ENCODE assay signal across 8 cellular contexts in genomic region chr11:45045692-45046471, GRCh38.
A peak's percentile ranks its signal among the peaks of the same experiment; 100 is the strongest.
DNase-seq lines count a peak whose midpoint lies in the region; ATAC-seq and TF ChIP-seq lines count a peak whose summit lies in the region.

No MANE protein-coding gene starts in this region.

- TF ChIP-seq CTCF in gastroesophageal sphincter (IDR thresholded peaks at IDR 0.05) (no peak), gastrocnemius medialis (IDR thresholded peaks at IDR 0.05 in 4 of 5, conservative IDR thresholded peaks at IDR 0.05 in 1 of 5) (no peak), BE2C (IDR thresholded peaks at IDR 0.05; ENCODE audit: low read depth, low read length) (no peak)

- no peaks in the 10 kb centered on the region for H3K9me2 ChIP-seq in GM23248 (ENCODE audit: insufficient read depth)

- H3K9ac ChIP-seq in GM23248 = peak overlapping the region; percentile 66

- ATAC-seq in gastroesophageal sphincter (peak; percentile 70), gastrocnemius medialis (peak; percentile 47 to 80), GM18505 (IDR thresholded peaks at IDR 0.05; ENCODE audit: unreplicated experiment) (no peak), GM21717 (IDR thresholded peaks at IDR 0.05; ENCODE audit: unreplicated experiment) (no peak)

- peak overlapping the region; percentile 55 for H3K4me2 ChIP-seq in GM23248 (ENCODE audit: unreplicated experiment)

- TF ChIP-seq POLR2A in gastroesophageal sphincter (IDR thresholded peaks at IDR 0.05) (no peak), gastrocnemius medialis (IDR thresholded peaks at IDR 0.05) (no peak), GM18505 (IDR thresholded peaks at IDR 0.05; ENCODE audit: borderline replicate concordance, extremely low read depth, insufficient read depth, insufficient read length) (no peak)

- no peaks in the 10 kb centered on the region for H3K9me3 ChIP-seq in GM23248 (ENCODE audit: low read depth)
- no peaks in the 10 kb centered on the region for H3K9me3 ChIP-seq in gastroesophageal sphincter
- no peaks in the 10 kb centered on the region for H3K9me3 ChIP-seq in gastrocnemius medialis
- no peaks in the 10 kb centered on the region for H3K9me3 ChIP-seq in BE2C

- H3K79me2 ChIP-seq in GM23248 (ENCODE audit: insufficient read depth) = no peaks in the 10 kb centered on the region

- H3K27ac ChIP-seq in GM23248 = peak overlapping the region; percentile 48
- peak overlapping the region in 3 of 4 donors; percentile 24 to 62 (median 60) for H3K27ac ChIP-seq in gastroesophageal sphincter
- peak overlapping the region; percentile 52 to 75 (median 62) for H3K27ac ChIP-seq in gastrocnemius medialis

- H3K27me3 ChIP-seq in GM23248 (replicated peaks; ENCODE audit: insufficient read depth) (no peaks in the 10 kb centered on the region), gastroesophageal sphincter (no peaks in the 10 kb centered on the region), gastrocnemius medialis (no peaks in the 10 kb centered on the region), BE2C (no peaks in the 10 kb centered on the region)

- WGBS in GM23248 (ENCODE audit: low coverage in 1 of 2, low lambda C conversion rate in 2 of 2, missing lambda C conversion rate in 2 of 2), 2 experiments = 43 to 44% methylated on average over 19 of the region's 19 CpGs
- WGBS in gastroesophageal sphincter (ENCODE audit: low coverage in 1 of 2), 2 donors = 52 to 56% methylated on average over 8 to 17 of the region's 19 CpGs

- no peaks in the 10 kb centered on the region for H4K20me1 ChIP-seq in GM23248 (ENCODE audit: insufficient read depth)

- H3F3A ChIP-seq in GM23248 (ENCODE audit: insufficient read depth) = peaks cover 5% of the 10 kb centered on the region; the same call in 1 of the 2 replicates

- H3K4me1 ChIP-seq in GM23248 (ENCODE audit: insufficient read depth) = peaks cover 23% of the 10 kb centered on the region
- peaks cover 0 to 48% (median 19%) of the 10 kb centered on the region in 3 donors for H3K4me1 ChIP-seq in gastroesophageal sphincter
- H3K4me1 ChIP-seq in gastrocnemius medialis = peaks cover 25 to 26% of the 10 kb centered on the region in 2 donors
- peaks cover 11% of the 10 kb centered on the region for H3K4me1 ChIP-seq in BE2C

- TF ChIP-seq EP300 in gastroesophageal sphincter (IDR thresholded peaks at IDR 0.05) = no peak

- peak overlapping the region; percentile 28; the same call in 1 of the 2 replicates for H2AFZ ChIP-seq in GM23248

- in situ Hi-C loops in GM23248 (cut with MboI) = no loop called here
- in situ Hi-C loops in SK-MEL-5 (cut with HindIII; ENCODE audit: low pct_unique_long_range_greater_than_20kb, low sequenced_read_pairs) = no loop called here
- in situ Hi-C loops in gastrocnemius medialis (cut with MboI; ENCODE audit: low sequenced_read_pairs in 4 of 4) = no loop called here

- intact Hi-C loops in gastrocnemius medialis (cut with DNase I; ENCODE audit: low total_unique reads) = no loop called here

- no peaks in the 10 kb centered on the region for H3K36me3 ChIP-seq in GM23248 (ENCODE audit: low read depth)
- no peaks in the 10 kb centered on the region for H3K36me3 ChIP-seq in gastroesophageal sphincter
- no peaks in the 10 kb centered on the region for H3K36me3 ChIP-seq in gastrocnemius medialis
- no peaks in the 10 kb centered on the region for H3K36me3 ChIP-seq in BE2C

- H3K4me3 ChIP-seq in GM23248 = no peak overlapping the region
- no peak overlapping the region for H3K4me3 ChIP-seq in gastroesophageal sphincter
- H3K4me3 ChIP-seq in gastrocnemius medialis = no peak overlapping the region
- H3K4me3 ChIP-seq in BE2C (ENCODE audit: low read depth, low read length) = no peak overlapping the region

- peak; percentile 87 for DNase-seq in GM23248
- DNase-seq in SK-MEL-5 (ENCODE audit: low read depth, low spot score) = peak; percentile 10
- DNase-seq in gastrocnemius medialis = peak; percentile 38 to 66
- DNase-seq in BE2C = no peak
- DNase-seq in GM19238 (ENCODE audit: insufficient read length, low spot score) = no peak

Comparison
In these comparisons a context has a peak if more than half of its experiments do, and no peak if none do; other contexts are left out.
1. DNase-seq: peak in GM23248 (single experiment), SK-MEL-5 (single experiment) and gastrocnemius medialis (2 of 2); none in BE2C (single experiment) and GM19238 (single experiment).
2. ATAC-seq: peak in gastroesophageal sphincter (single experiment) and gastrocnemius medialis (2 of 2); none in GM18505 (single experiment) and GM21717 (single experiment).
3. Peak in every context shown above with its lines, with median percentiles within 50 percentile points of each other: H3K27ac ChIP-seq.